ENCODE assay signal across 13 cellular contexts in the genomic region with DNA sequence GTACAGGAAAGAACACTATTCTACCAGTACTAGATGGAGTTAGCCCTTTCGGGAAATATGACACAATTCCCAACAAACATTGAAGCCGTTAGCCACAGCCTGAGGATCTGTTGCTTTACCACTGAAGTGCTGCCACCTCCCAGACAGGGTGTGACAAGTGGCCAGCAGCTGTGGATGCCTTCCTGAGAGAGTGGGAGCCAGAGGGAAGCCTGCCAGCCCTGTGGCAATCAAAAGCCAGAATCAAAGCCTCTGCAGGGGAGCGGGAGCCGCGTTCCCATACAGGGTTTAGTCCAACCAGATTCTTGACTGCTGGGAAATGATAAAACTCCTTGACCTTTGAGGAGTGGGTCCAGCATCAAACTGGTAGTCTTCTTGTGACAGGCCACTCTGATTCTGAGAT. TPM values are rescaled to one million over a fixed set of nuclear protein-coding genes. Genes with fewer than 3 reads are reported as not detected.
DNase-seq lines count a peak whose midpoint lies in the region; ATAC-seq and TF ChIP-seq lines count a peak whose summit lies in the region.
"Had no signal": no experiment of that assay in that cellular context is flagged by ENCODE, and none has a peak within 500 bp of the region (broad histone marks: within the 10 kb centered on the region; RNA-seq: fewer than 3 reads in every experiment).

No MANE protein-coding gene starts in this region.

- H3K27ac ChIP-seq in HEK293 (ENCODE audit: extremely low read depth, low read depth, low read length) (no peak overlapping the region), adrenal gland (no peak overlapping the region)

- no TSS peak for BruUV-seq in Caco-2 (replicated peaks; lab: Mats Ljungman, UMichigan)

- H3K36me3 Mint-ChIP-seq in Caco-2 (ENCODE audit: insufficient read depth, unreplicated experiment): peaks cover 4% of the 10 kb centered on the region

- peaks cover 49% of the 10 kb centered on the region for H3K4me1 Mint-ChIP-seq in Caco-2 (ENCODE audit: low read depth, unreplicated experiment)

- H3K36me3 ChIP-seq in Caco-2 (ENCODE audit: control insufficient read depth, insufficient read depth, low read length) (no peaks in the 10 kb centered on the region; the same call in 1 of the 2 replicates), HEK293 (ENCODE audit: control insufficient read depth in 2 of 2, insufficient read depth in 1 of 2, low read length in 2 of 2) (peaks cover 0 to under 1% of the 10 kb centered on the region in 2 experiments; a peak in 2 of 3 replicates), adrenal gland (replicated peaks in 1 of 2) (no peaks in the 10 kb centered on the region), mucosa of descending colon (ENCODE audit: low read depth) (no peaks in the 10 kb centered on the region)

- no peak overlapping the region for H3K4me3 ChIP-seq in Caco-2 (ENCODE audit: low read depth, low read length)
- no peak overlapping the region for H3K4me3 ChIP-seq in HEK293 (ENCODE audit: low read depth, low read length)
- H3K4me3 ChIP-seq in adrenal gland: no peak overlapping the region
- no peak overlapping the region for H3K4me3 ChIP-seq in mucosa of descending colon

- intact Hi-C loops in Caco-2 (cut with micrococcal nuclease; ENCODE audit: unreplicated experiment) (loop anchor here (1.0 to 10.0 kb wide), 9 partner anchors 18 to 717 kb away; a partner anchor contains a TSS), adrenal gland (cut with DNase I) (loop anchor here (5.0 to 10.0 kb wide), 3 partner anchors 693 to 751 kb away; a partner anchor contains a TSS), mucosa of descending colon (cut with DNase I, micrococcal nuclease) (loop anchor here (5.0 to 10.0 kb wide), 2 partner anchors 536 to 753 kb away; no protein-coding TSS in a partner anchor)

- WGBS in adrenal gland, 4 donors: 47 to 59% (median 51%) methylated on average over 5 of the region's 5 CpGs

- H3K9me3 ChIP-seq in Caco-2 (no peaks in the 10 kb centered on the region), HEK293 (ENCODE audit: control insufficient read depth, insufficient read depth, low read depth, low read length) (no peaks in the 10 kb centered on the region), adrenal gland (replicated peaks in 1 of 3) (no peaks in the 10 kb centered on the region), mucosa of descending colon (no peaks in the 10 kb centered on the region)

- H3K27ac Mint-ChIP-seq in Caco-2 (ENCODE audit: unreplicated experiment): peak overlapping the region; percentile 20
- H3K27ac Mint-ChIP-seq: stimulated activated naive CD8-positive, alpha-beta T cell treated with anti-CD3 and anti-CD28 coated beads, Interleukin-15, Interleukin-2, amounts not matched to agents 100 ng/mL and 50 ng/mL, for 24 hours had no signal

- CTCF ChIA-PET in Caco-2 (lab: Charles Lee) (interaction anchor here (1.0 kb wide), 1 partner anchor 21 kb away, joined by 3 read pairs; no protein-coding TSS in a partner anchor), HEK293 (lab: Yijun Ruan, JAX) (interaction anchor here (0.6 to 1.3 kb wide), 2 partner anchors 15 to 53 kb away, joined by 3 to 4 read pairs; no protein-coding TSS in a partner anchor)

- no peaks in the 10 kb centered on the region for H3K27me3 ChIP-seq in Caco-2 (replicated peaks; ENCODE audit: control insufficient read depth, insufficient read depth, low read length)
- H3K27me3 ChIP-seq in adrenal gland: no peaks in the 10 kb centered on the region

- no peaks in the 10 kb centered on the region for H3K9me3 Mint-ChIP-seq in Caco-2 (ENCODE audit: unreplicated experiment)
- H3K9me3 Mint-ChIP-seq: CD4-positive, CD25-positive, alpha-beta regulatory T cell; stimulated activated naive CD8-positive, alpha-beta T cell treated with anti-CD3 and anti-CD28 coated beads, Interleukin-15, Interleukin-2, amounts not matched to agents 100 ng/mL and 50 ng/mL, for 24 hours had no signal

- no peaks in the 10 kb centered on the region for H3K27me3 Mint-ChIP-seq in Caco-2 (ENCODE audit: insufficient read depth, unreplicated experiment)
- H3K27me3 Mint-ChIP-seq: CD4-positive, CD25-positive, alpha-beta regulatory T cell; stimulated activated naive CD8-positive, alpha-beta T cell treated with anti-CD3 and anti-CD28 coated beads, Interleukin-15, Interleukin-2, amounts not matched to agents 100 ng/mL and 50 ng/mL, for 24 hours had no signal

- H3K4me1 ChIP-seq in Caco-2: peaks cover 61% of the 10 kb centered on the region
- H3K4me1 ChIP-seq in HEK293 (ENCODE audit: control insufficient read depth, insufficient read depth, low read length): peaks cover 6% of the 10 kb centered on the region
- H3K4me1 ChIP-seq in adrenal gland (replicated peaks in 1 of 2): peaks cover 14 to 22% of the 10 kb centered on the region in 2 donors
- H3K4me1 ChIP-seq in mucosa of descending colon (ENCODE audit: low read depth): peaks cover 16% of the 10 kb centered on the region

- TF ChIP-seq CTCF in Caco-2 (IDR thresholded peaks at IDR 0.05; ENCODE audit: insufficient read depth in 1 of 2, low read depth in 1 of 2, low read length in 1 of 2, severe bottlenecking in 1 of 2, unreplicated experiment in 1 of 2) (no peak), HEK293 (tag by site-specific recombination; IDR thresholded peaks at IDR 0.05) (no peak), adrenal gland (IDR thresholded peaks at IDR 0.05) (no peak), mucosa of descending colon (IDR thresholded peaks at IDR 0.05) (no peak)

- peak in 1 of 2 experiments; percentile 62 for DNase-seq in Caco-2
- peak in 5 of 7 donors; percentile 55 to 72 (median 58) for DNase-seq in adrenal gland
- no peak for DNase-seq in mucosa of descending colon
- DNase-seq in mesenteric fat pad (ENCODE audit: low spot score): no peak
- DNase-seq in NCI-H2171 (lab: John Stamatoyannopoulos, UW): no peak
- DNase-seq in NCI-H526 treated with DMSO at 0.1 percent for 48 hours (lab: John Stamatoyannopoulos, UW): no peak
- DNase-seq: activated effector memory CD4-positive, alpha-beta T cell treated with Interleukin-2 at 50 U/mL for 16 hours; CD4-positive, CD25-positive, alpha-beta regulatory T cell; effector memory CD4-positive, alpha-beta T cell; foreskin melanocyte; HCEC 1CT had no signal

- POLR2A ChIA-PET in Caco-2 (lab: Charles Lee) (interaction anchor here (1.0 kb wide), 1 partner anchor 51 kb away, joined by 3 read pairs; no protein-coding TSS in a partner anchor), HEK293 (lab: Yijun Ruan, JAX) (no interaction called here)

- no peak for TF ChIP-seq POLR2A in adrenal gland (IDR thresholded peaks at IDR 0.05)

- H3K4me3 Mint-ChIP-seq in Caco-2 (ENCODE audit: unreplicated experiment): no peak overlapping the region
- H3K4me3 Mint-ChIP-seq: CD4-positive, CD25-positive, alpha-beta regulatory T cell; stimulated activated naive CD8-positive, alpha-beta T cell treated with anti-CD3 and anti-CD28 coated beads, Interleukin-15, Interleukin-2, amounts not matched to agents 100 ng/mL and 50 ng/mL, for 24 hours had no signal

- peak; percentile 10 for ATAC-seq in mucosa of descending colon

TF ChIP-seq in HEK293, 187 proteins besides CTCF, POLR2A, EP300 and RAD21:
- TF ChIP-seq, protein P1, sequence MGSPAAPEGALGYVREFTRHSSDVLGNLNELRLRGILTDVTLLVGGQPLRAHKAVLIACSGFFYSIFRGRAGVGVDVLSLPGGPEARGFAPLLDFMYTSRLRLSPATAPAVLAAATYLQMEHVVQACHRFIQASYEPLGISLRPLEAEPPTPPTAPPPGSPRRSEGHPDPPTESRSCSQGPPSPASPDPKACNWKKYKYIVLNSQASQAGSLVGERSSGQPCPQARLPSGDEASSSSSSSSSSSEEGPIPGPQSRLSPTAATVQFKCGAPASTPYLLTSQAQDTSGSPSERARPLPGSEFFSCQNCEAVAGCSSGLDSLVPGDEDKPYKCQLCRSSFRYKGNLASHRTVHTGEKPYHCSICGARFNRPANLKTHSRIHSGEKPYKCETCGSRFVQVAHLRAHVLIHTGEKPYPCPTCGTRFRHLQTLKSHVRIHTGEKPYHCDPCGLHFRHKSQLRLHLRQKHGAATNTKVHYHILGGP (tag by site-specific recombination; IDR thresholded peaks at IDR 0.05): no peak
- TF ChIP-seq ZNF266 (tag by site-specific recombination; IDR thresholded peaks at IDR 0.05; ENCODE audit: low read depth) (no peak), ZNF76 (tag by site-specific recombination; IDR thresholded peaks at IDR 0.05; ENCODE audit: borderline replicate concordance, low read depth) (no peak), SCRT2 (tag by site-specific recombination; IDR thresholded peaks at IDR 0.05) (peak; percentile 31; the same call in 1 of the 2 replicates), GLIS1 (tag by site-specific recombination; IDR thresholded peaks at IDR 0.05) (peak; percentile 39; the same call in 1 of the 2 replicates)

RNA-seq across cellular contexts. Expression of a gene that starts 38.0 kb away (rescaled TPM):
- total RNA-seq in Caco-2 (2022): 33.8 and 34.3 TPM in 2 replicates
- total RNA-seq in adrenal gland: 10 to 100 TPM; 14.4 to 28.6 (median 22.3) TPM
- 10 to 100 TPM; 13.0 to 41.1 (median 15.0) TPM for polyA plus RNA-seq in adrenal gland
- 10 to 100 TPM; 14.8 to 15.8 (median 15.5) TPM for total RNA-seq in mucosa of descending colon
- 18.0 TPM for total RNA-seq in mesenteric fat pad

RNA-seq across cellular contexts. Expression of a gene that starts 38.3 kb away (rescaled TPM):
- 42.4 and 43.5 TPM in 2 replicates for total RNA-seq in Caco-2 (2022)
- 10 to 100 TPM; 16.6 to 36.9 (median 31.0) TPM for total RNA-seq in adrenal gland
- polyA plus RNA-seq in adrenal gland: 10 to 100 TPM; 36.8 to 51.4 (median 50.0) TPM
- total RNA-seq in mucosa of descending colon: 10 to 100 TPM; 19.5 to 30.3 (median 28.1) TPM
- total RNA-seq in mesenteric fat pad: 28.1 TPM

Comparison
In these comparisons a context has a peak if more than half of its experiments do, and no peak if none do; other contexts are left out.
1. DNase-seq: peak in adrenal gland (5 of 7); none in mucosa of descending colon (0 of 3), mesenteric fat pad (single experiment), NCI-H2171 (single experiment) and NCI-H526 treated with DMSO at 0.1 percent for 48 hours (single experiment).